ENCODE assay signal across 12 cellular contexts in genomic region chr19:43470288-43470687, GRCh38. TPM values are rescaled to one million over a fixed set of nuclear protein-coding genes. Genes with fewer than 3 reads are reported as not detected.
DNase-seq lines count a peak whose midpoint lies in the region; ATAC-seq and TF ChIP-seq lines count a peak whose summit lies in the region.
"Had no signal": no experiment of that assay in that cellular context is flagged by ENCODE, and none has a peak within 500 bp of the region (broad histone marks: within the 10 kb centered on the region; RNA-seq: fewer than 3 reads in every experiment).

No MANE protein-coding gene starts in this region.

- H3K36me3 ChIP-seq in CD4-positive, CD25-positive, alpha-beta regulatory T cell (ENCODE audit: control insufficient read depth, insufficient read depth, low read length), result no peaks in the 10 kb centered on the region
- H3K36me3 ChIP-seq: pancreas had no signal

- H3K27me3 ChIP-seq in CD4-positive, CD25-positive, alpha-beta regulatory T cell (ENCODE audit: control insufficient read depth, insufficient read depth, low read length), result no peaks in the 10 kb centered on the region
- H3K27me3 ChIP-seq: pancreas had no signal

- peaks cover 0 to under 1% (median 0%) of the 10 kb centered on the region in 7 donors for H3K9me3 Mint-ChIP-seq in CD4-positive, CD25-positive, alpha-beta regulatory T cell
- no peaks in the 10 kb centered on the region for H3K9me3 Mint-ChIP-seq in T-helper 2 cell treated with Interferon-gamma antibody and Interleukin-4, amounts not matched to agents 5 μg/mL and 100 μg/mL, for 36 hours
- H3K9me3 Mint-ChIP-seq in activated naive CD8-positive, alpha-beta T cell (ENCODE audit: low read depth), result no peaks in the 10 kb centered on the region
- H3K9me3 Mint-ChIP-seq in mesothelial cell of epicardium, result no peaks in the 10 kb centered on the region

- no peak for TF ChIP-seq CTCF in mesothelial cell of epicardium (IDR thresholded peaks at IDR 0.05; ENCODE audit: unreplicated experiment)

- H3K9me3 ChIP-seq in CD4-positive, CD25-positive, alpha-beta regulatory T cell (ENCODE audit: control insufficient read depth in 2 of 2, low read length in 2 of 2), result no peaks in the 10 kb centered on the region
- H3K9me3 ChIP-seq: pancreas had no signal

- H3K27me3 Mint-ChIP-seq in CD4-positive, CD25-positive, alpha-beta regulatory T cell, result no peaks in the 10 kb centered on the region
- no peaks in the 10 kb centered on the region for H3K27me3 Mint-ChIP-seq in T-helper 2 cell treated with Interferon-gamma antibody and Interleukin-4, amounts not matched to agents 5 μg/mL and 100 μg/mL, for 36 hours (ENCODE audit: low read depth)
- H3K27me3 Mint-ChIP-seq in activated naive CD8-positive, alpha-beta T cell, result no peaks in the 10 kb centered on the region
- peaks cover 8% of the 10 kb centered on the region for H3K27me3 Mint-ChIP-seq in mesothelial cell of epicardium (ENCODE audit: low read depth)

- peak overlapping the region; percentile 96 to 100 (median 97) for H3K27ac Mint-ChIP-seq in CD4-positive, CD25-positive, alpha-beta regulatory T cell
- H3K27ac Mint-ChIP-seq in T-helper 2 cell treated with Interferon-gamma antibody and Interleukin-4, amounts not matched to agents 5 μg/mL and 100 μg/mL, for 36 hours, result no peak overlapping the region
- peak overlapping the region; percentile 86 for H3K27ac Mint-ChIP-seq in activated naive CD8-positive, alpha-beta T cell
- H3K27ac Mint-ChIP-seq in mesothelial cell of epicardium, result peak overlapping the region; percentile 44

- peak; percentile 21 to 63 (median 61) for DNase-seq in CD4-positive, CD25-positive, alpha-beta regulatory T cell
- peak; percentile 37 for DNase-seq in T-helper 2 cell treated with Interferon-gamma antibody and Interleukin-4, amounts not matched to agents 5 μg/mL and 100 μg/mL, for 36 hours (ENCODE audit: low spot score)
- no peak for DNase-seq in mesothelial cell of epicardium (ENCODE audit: low spot score in 2 of 2, unreplicated experiment in 2 of 2)
- no peak for DNase-seq in nucleus accumbens (lab: John Stamatoyannopoulos, UW)
- DNase-seq in NK-92 (lab: John Stamatoyannopoulos, UW; ENCODE audit: unreplicated experiment), result no peak
- DNase-seq: pancreas had no signal

- ATAC-seq in CD4-positive, CD25-positive, alpha-beta regulatory T cell (ENCODE audit: low read depth in 2 of 2), result peak; percentile 40
- no peak for ATAC-seq in HG02884 (IDR thresholded peaks at IDR 0.05; ENCODE audit: unreplicated experiment)
- no peak for ATAC-seq in HG03196 (IDR thresholded peaks at IDR 0.05; ENCODE audit: unreplicated experiment)
- ATAC-seq: pancreas had no signal

- peak overlapping the region; percentile 81 for H3K27ac ChIP-seq in CD4-positive, CD25-positive, alpha-beta regulatory T cell (ENCODE audit: insufficient read depth, low read length, poor library complexity, severe bottlenecking)
- H3K27ac ChIP-seq: KMS-11, pancreas had no signal

- no peaks in the 10 kb centered on the region for H3K36me3 Mint-ChIP-seq in CD4-positive, CD25-positive, alpha-beta regulatory T cell
- H3K36me3 Mint-ChIP-seq in T-helper 2 cell treated with Interferon-gamma antibody and Interleukin-4, amounts not matched to agents 5 μg/mL and 100 μg/mL, for 36 hours (ENCODE audit: low read depth), result peaks cover under 1% of the 10 kb centered on the region
- H3K36me3 Mint-ChIP-seq in activated naive CD8-positive, alpha-beta T cell, result peaks cover under 1% of the 10 kb centered on the region
- no peaks in the 10 kb centered on the region for H3K36me3 Mint-ChIP-seq in mesothelial cell of epicardium

- peaks cover 44% of the 10 kb centered on the region for H3K4me1 ChIP-seq in CD4-positive, CD25-positive, alpha-beta regulatory T cell (ENCODE audit: control insufficient read depth, insufficient read depth, low read length, poor library complexity, severe bottlenecking)
- H3K4me1 ChIP-seq: pancreas had no signal

- H3K4me3 Mint-ChIP-seq in CD4-positive, CD25-positive, alpha-beta regulatory T cell, result peak overlapping the region in 3 of 4 donors; percentile 13 to 76 (median 48)
- H3K4me3 Mint-ChIP-seq in T-helper 2 cell treated with Interferon-gamma antibody and Interleukin-4, amounts not matched to agents 5 μg/mL and 100 μg/mL, for 36 hours, result peak overlapping the region; percentile 27
- H3K4me3 Mint-ChIP-seq in activated naive CD8-positive, alpha-beta T cell, result peak overlapping the region; percentile 64
- no peak overlapping the region for H3K4me3 Mint-ChIP-seq in mesothelial cell of epicardium

- H3K4me3 ChIP-seq in CD4-positive, CD25-positive, alpha-beta regulatory T cell (ENCODE audit: low read depth, low read length), result no peak overlapping the region
- H3K4me3 ChIP-seq: pancreas had no signal

- H3K4me1 Mint-ChIP-seq in CD4-positive, CD25-positive, alpha-beta regulatory T cell, result peaks cover 12 to 73% (median 33%) of the 10 kb centered on the region in 4 donors
- H3K4me1 Mint-ChIP-seq in T-helper 2 cell treated with Interferon-gamma antibody and Interleukin-4, amounts not matched to agents 5 μg/mL and 100 μg/mL, for 36 hours (ENCODE audit: low read depth), result peaks cover 34% of the 10 kb centered on the region
- peaks cover 69% of the 10 kb centered on the region for H3K4me1 Mint-ChIP-seq in activated naive CD8-positive, alpha-beta T cell (ENCODE audit: low read depth)
- H3K4me1 Mint-ChIP-seq in mesothelial cell of epicardium, result peaks cover 14% of the 10 kb centered on the region

RNA-seq across cellular contexts. Expression of gene LYPD3, which starts 4.9 kb away (rescaled TPM):
- 12.7 TPM for total RNA-seq in CD4-positive, CD25-positive, alpha-beta regulatory T cell
- polyA plus RNA-seq in CD4-positive, CD25-positive, alpha-beta regulatory T cell, result 1 to 10 TPM; 1.8 to 6.5 (median 4.3) TPM
- total RNA-seq in mesothelial cell of epicardium, result 2.6 to 4.4 TPM (median 3.4 TPM) in 3 replicates
- total RNA-seq: cardiac septum had no signal

RNA-seq across cellular contexts. Expression of gene PHLDB3, which starts 34.3 kb away (rescaled TPM):
- 64.1 TPM for total RNA-seq in CD4-positive, CD25-positive, alpha-beta regulatory T cell
- 1 to 10 TPM; 1.5 to 4.4 (median 3.6) TPM for polyA plus RNA-seq in CD4-positive, CD25-positive, alpha-beta regulatory T cell
- 28.0 to 31.4 TPM (median 28.2 TPM) in 3 replicates for total RNA-seq in mesothelial cell of epicardium

RNA-seq across cellular contexts. Expression of gene TEX101, which starts 55.6 kb away (rescaled TPM):
- total RNA-seq in CD4-positive, CD25-positive, alpha-beta regulatory T cell, result not detected
- polyA plus RNA-seq in CD4-positive, CD25-positive, alpha-beta regulatory T cell, result not detected
- total RNA-seq in mesothelial cell of epicardium, result not detected in 3 replicates
- total RNA-seq: cardiac septum, pancreas, temporal lobe had no signal
- polyA plus RNA-seq: pancreas had no signal

RNA-seq across cellular contexts. Expression of gene ETHE1, which starts 56.7 kb away (rescaled TPM):
- total RNA-seq in CD4-positive, CD25-positive, alpha-beta regulatory T cell, result 22.8 TPM
- polyA plus RNA-seq in CD4-positive, CD25-positive, alpha-beta regulatory T cell, result 10 to 100 TPM; 55.1 to 73.5 (median 64.4) TPM
- 26.8 to 29.0 TPM (median 27.9 TPM) in 3 replicates for total RNA-seq in mesothelial cell of epicardium

Comparison
In these comparisons a context has a peak if more than half of its experiments do, and no peak if none do; other contexts are left out.
1. ATAC-seq: peak in CD4-positive, CD25-positive, alpha-beta regulatory T cell (2 of 2); none in HG02884 (single experiment) and HG03196 (single experiment).
2. DNase-seq: peak in CD4-positive, CD25-positive, alpha-beta regulatory T cell (3 of 3) and T-helper 2 cell treated with Interferon-gamma antibody and Interleukin-4, amounts not matched to agents 5 μg/mL and 100 μg/mL, for 36 hours (single experiment); none in mesothelial cell of epicardium (0 of 2), nucleus accumbens (0 of 56) and NK-92 (single experiment).